Comparison of ENCODE assay signal across 8 cellular contexts in the genomic region with DNA sequence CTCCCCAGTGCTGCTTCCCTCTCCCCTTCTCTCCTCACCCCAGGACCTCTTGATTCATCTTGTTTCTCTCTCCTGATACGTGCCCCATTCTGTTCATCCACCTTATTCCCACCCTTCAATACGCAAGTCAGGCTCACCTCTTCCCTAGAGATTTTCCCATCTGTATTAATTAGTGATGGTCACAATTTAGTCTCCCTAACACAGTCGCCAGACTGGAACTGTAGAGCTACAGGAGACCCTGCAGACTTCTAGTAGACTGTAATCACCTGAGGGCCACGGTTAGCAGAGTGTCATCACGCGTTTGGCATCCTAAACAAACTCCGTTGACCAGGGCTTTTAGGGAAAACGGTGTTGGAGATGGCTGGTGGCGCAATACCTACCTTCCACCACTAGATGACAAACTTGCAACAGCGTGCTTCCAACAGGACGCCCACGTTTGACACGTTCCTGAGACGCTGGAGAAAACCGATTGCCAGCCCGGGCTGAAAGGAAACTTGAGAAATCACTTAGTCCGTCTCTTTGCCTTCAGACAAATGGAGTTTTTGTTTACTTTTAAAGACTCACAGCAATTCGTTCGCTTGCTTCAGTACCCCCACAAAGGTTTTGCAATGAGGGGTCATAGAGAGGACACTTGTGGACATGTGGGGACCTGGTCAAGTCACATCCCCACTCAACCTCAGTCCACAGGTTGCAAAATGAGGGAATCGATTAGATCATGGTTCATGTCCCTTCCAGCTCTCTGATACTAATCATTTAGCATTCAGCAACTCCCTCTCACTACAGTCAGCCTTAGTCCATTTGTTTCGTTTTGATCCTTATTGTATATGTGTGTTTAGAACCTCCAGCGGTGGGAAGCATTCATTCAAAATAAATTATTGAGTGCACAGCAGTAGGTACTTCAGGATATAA. TPM values are rescaled to one million over a fixed set of nuclear protein-coding genes. Genes with fewer than 3 reads are reported as not detected.
A peak's percentile ranks its signal among the peaks of the same experiment; 100 is the strongest.
DNase-seq lines count a peak whose midpoint lies in the region; ATAC-seq and TF ChIP-seq lines count a peak whose summit lies in the region.

No MANE protein-coding gene starts in this region.

- H3K27me3 Mint-ChIP-seq in activated CD4-positive, alpha-beta T cell treated with anti-CD3 and anti-CD28 coated beads, Interleukin-2, amount 10 ng/mL, durations not matched to agents 7 days and 5 days, result peaks cover 5% of the 10 kb centered on the region

- peaks cover 16% of the 10 kb centered on the region for H3K4me1 Mint-ChIP-seq in activated CD4-positive, alpha-beta T cell treated with anti-CD3 and anti-CD28 coated beads, Interleukin-2, amount 10 ng/mL, durations not matched to agents 7 days and 5 days

- ATAC-seq in HG03520 (IDR thresholded peaks at IDR 0.05; ENCODE audit: unreplicated experiment), result peak; percentile 46

- POLR2A ChIA-PET in activated CD4-positive, alpha-beta T cell treated with anti-CD3 and anti-CD28 coated beads, Interleukin-2, amount 10 ng/mL, durations not matched to agents 7 days and 5 days (lab: Charles Lee), result no interaction called here

- CTCF ChIA-PET in activated CD4-positive, alpha-beta T cell treated with anti-CD3 and anti-CD28 coated beads, Interleukin-2, amount 10 ng/mL, durations not matched to agents 7 days and 5 days (lab: Charles Lee), result interaction anchor here (0.6 to 3.3 kb wide), 7 partner anchors 9 to 107 kb away, joined by 3 to 12 read pairs (median 4); no protein-coding TSS in a partner anchor

- peak; percentile 66 for DNase-seq in GM04503 (ENCODE audit: low read depth)
- DNase-seq in NCI-H748 (lab: John Stamatoyannopoulos, UW; ENCODE audit: unreplicated experiment), result peak; percentile 82
- peak; percentile 81 for DNase-seq in activated CD4-positive, alpha-beta T cell treated with anti-CD3 and anti-CD28 coated beads, Interleukin-2, amount 10 ng/mL, durations not matched to agents 7 days and 5 days
- DNase-seq in dermis blood vessel endothelial cell, result peak; percentile 97
- DNase-seq in stimulated activated CD4-positive, alpha-beta T cell treated with anti-CD3 and anti-CD28 coated beads, Interleukin-4, amount 100 ng/mL, for 1 hour, result peak; percentile 66
- DNase-seq in mesenteric fat pad (ENCODE audit: low spot score), result no peak

- H3K27ac Mint-ChIP-seq in activated CD4-positive, alpha-beta T cell treated with anti-CD3 and anti-CD28 coated beads, Interleukin-2, amount 10 ng/mL, durations not matched to agents 7 days and 5 days, result peak overlapping the region; percentile 27

- H3K4me3 ChIP-seq in liver (ENCODE audit: low read depth in 1 of 3, low read length in 3 of 3), result peak overlapping the region; percentile 18 to 78 (median 40)

- WGBS in liver, result 7% methylated on average over 22 of the region's 22 CpGs

- peak overlapping the region; percentile 33 for H3K4me3 Mint-ChIP-seq in activated CD4-positive, alpha-beta T cell treated with anti-CD3 and anti-CD28 coated beads, Interleukin-2, amount 10 ng/mL, durations not matched to agents 7 days and 5 days

- H3K9ac ChIP-seq in liver (ENCODE audit: low read depth in 1 of 2, low read length in 2 of 2), result peak overlapping the region; percentile 5 to 58

- no peaks in the 10 kb centered on the region for H3K36me3 Mint-ChIP-seq in activated CD4-positive, alpha-beta T cell treated with anti-CD3 and anti-CD28 coated beads, Interleukin-2, amount 10 ng/mL, durations not matched to agents 7 days and 5 days (ENCODE audit: low read depth)

- H3K9me3 ChIP-seq in liver (ENCODE audit: control insufficient read depth in 4 of 4, low read length in 3 of 4), result no peaks in the 10 kb centered on the region

- peak; percentile 98 to 100 for TF ChIP-seq RAD21 in liver (IDR thresholded peaks at IDR 0.05)

- H3K36me3 ChIP-seq in liver (ENCODE audit: control insufficient read depth in 4 of 4, insufficient read depth in 3 of 4, low read depth in 1 of 4, low read length in 3 of 4), result no peaks in the 10 kb centered on the region

- H3K27ac ChIP-seq in liver (ENCODE audit: low read depth in 1 of 2, low read length in 2 of 2), result peak overlapping the region; percentile 73 to 81

- H3K9me3 Mint-ChIP-seq in activated CD4-positive, alpha-beta T cell treated with anti-CD3 and anti-CD28 coated beads, Interleukin-2, amount 10 ng/mL, durations not matched to agents 7 days and 5 days, result no peaks in the 10 kb centered on the region

- TF ChIP-seq CTCF in liver (IDR thresholded peaks at IDR 0.05; ENCODE audit: low read depth, low read length, missing input control), result peak; percentile 97

- H3K4me1 ChIP-seq in liver (ENCODE audit: control insufficient read depth in 4 of 4, insufficient read depth in 4 of 4, low read length in 3 of 4), result peaks cover 0 to 19% (median 11%) of the 10 kb centered on the region in 4 donors

- no peaks in the 10 kb centered on the region for H3K27me3 ChIP-seq in liver (ENCODE audit: control insufficient read depth in 4 of 4, insufficient read depth in 4 of 4, low read length in 3 of 4)

TF ChIP-seq in liver, 16 proteins besides CTCF, POLR2A, EP300 and RAD21 (continues in another document):
- TF ChIP-seq EGR1 (IDR thresholded peaks at IDR 0.05; ENCODE audit: low read depth in 2 of 2) (peak; percentile 87 to 96), JUND (IDR thresholded peaks at IDR 0.05) (peak; percentile 93 to 97), TAF1 (conservative IDR thresholded peaks at IDR 0.05) (peak; percentile 83), YY1 (IDR thresholded peaks at IDR 0.05) (peak; percentile 91), SP1 (IDR thresholded peaks at IDR 0.05) (peak; percentile 91), FOXA2 (IDR thresholded peaks at IDR 0.05) (peak; percentile 69), NR2F2 (IDR thresholded peaks at IDR 0.05) (peak; percentile 62), RXRA (IDR thresholded peaks at IDR 0.05) (peak; percentile 98 to 99), HNF4G (IDR thresholded peaks at IDR 0.05) (peak; percentile 74)
- TF ChIP-seq, protein P1, sequence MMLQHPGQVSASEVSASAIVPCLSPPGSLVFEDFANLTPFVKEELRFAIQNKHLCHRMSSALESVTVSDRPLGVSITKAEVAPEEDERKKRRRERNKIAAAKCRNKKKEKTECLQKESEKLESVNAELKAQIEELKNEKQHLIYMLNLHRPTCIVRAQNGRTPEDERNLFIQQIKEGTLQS (IDR thresholded peaks at IDR 0.05), result peak; percentile 80
- TF ChIP-seq, protein P2, sequence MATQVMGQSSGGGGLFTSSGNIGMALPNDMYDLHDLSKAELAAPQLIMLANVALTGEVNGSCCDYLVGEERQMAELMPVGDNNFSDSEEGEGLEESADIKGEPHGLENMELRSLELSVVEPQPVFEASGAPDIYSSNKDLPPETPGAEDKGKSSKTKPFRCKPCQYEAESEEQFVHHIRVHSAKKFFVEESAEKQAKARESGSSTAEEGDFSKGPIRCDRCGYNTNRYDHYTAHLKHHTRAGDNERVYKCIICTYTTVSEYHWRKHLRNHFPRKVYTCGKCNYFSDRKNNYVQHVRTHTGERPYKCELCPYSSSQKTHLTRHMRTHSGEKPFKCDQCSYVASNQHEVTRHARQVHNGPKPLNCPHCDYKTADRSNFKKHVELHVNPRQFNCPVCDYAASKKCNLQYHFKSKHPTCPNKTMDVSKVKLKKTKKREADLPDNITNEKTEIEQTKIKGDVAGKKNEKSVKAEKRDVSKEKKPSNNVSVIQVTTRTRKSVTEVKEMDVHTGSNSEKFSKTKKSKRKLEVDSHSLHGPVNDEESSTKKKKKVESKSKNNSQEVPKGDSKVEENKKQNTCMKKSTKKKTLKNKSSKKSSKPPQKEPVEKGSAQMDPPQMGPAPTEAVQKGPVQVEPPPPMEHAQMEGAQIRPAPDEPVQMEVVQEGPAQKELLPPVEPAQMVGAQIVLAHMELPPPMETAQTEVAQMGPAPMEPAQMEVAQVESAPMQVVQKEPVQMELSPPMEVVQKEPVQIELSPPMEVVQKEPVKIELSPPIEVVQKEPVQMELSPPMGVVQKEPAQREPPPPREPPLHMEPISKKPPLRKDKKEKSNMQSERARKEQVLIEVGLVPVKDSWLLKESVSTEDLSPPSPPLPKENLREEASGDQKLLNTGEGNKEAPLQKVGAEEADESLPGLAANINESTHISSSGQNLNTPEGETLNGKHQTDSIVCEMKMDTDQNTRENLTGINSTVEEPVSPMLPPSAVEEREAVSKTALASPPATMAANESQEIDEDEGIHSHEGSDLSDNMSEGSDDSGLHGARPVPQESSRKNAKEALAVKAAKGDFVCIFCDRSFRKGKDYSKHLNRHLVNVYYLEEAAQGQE (IDR thresholded peaks at IDR 0.05), result peak; percentile 71
- TF ChIP-seq, protein P3, sequence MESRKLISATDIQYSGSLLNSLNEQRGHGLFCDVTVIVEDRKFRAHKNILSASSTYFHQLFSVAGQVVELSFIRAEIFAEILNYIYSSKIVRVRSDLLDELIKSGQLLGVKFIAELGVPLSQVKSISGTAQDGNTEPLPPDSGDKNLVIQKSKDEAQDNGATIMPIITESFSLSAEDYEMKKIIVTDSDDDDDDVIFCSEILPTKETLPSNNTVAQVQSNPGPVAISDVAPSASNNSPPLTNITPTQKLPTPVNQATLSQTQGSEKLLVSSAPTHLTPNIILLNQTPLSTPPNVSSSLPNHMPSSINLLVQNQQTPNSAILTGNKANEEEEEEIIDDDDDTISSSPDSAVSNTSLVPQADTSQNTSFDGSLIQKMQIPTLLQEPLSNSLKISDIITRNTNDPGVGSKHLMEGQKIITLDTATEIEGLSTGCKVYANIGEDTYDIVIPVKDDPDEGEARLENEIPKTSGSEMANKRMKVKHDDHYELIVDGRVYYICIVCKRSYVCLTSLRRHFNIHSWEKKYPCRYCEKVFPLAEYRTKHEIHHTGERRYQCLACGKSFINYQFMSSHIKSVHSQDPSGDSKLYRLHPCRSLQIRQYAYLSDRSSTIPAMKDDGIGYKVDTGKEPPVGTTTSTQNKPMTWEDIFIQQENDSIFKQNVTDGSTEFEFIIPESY (IDR thresholded peaks at IDR 0.05), result peak; percentile 90

RNA-seq across cellular contexts. Expression of a gene that starts 20.6 kb away (rescaled TPM):
- total RNA-seq in activated CD4-positive, alpha-beta T cell treated with anti-CD3 and anti-CD28 coated beads, Interleukin-2, amount 10 ng/mL, durations not matched to agents 7 days and 5 days, result not detected
- total RNA-seq in dermis blood vessel endothelial cell (0.60 and 1.5 TPM in 2 replicates), liver (100 to 1,000 TPM in 1 of 2 donors, not detected in 1; 215 TPM), mesenteric fat pad (1.5 TPM)
- under 1 TPM; 0.19 to 0.22 TPM for polyA plus RNA-seq in liver

RNA-seq across cellular contexts. Expression of a gene that starts 23.8 kb away (rescaled TPM):
- total RNA-seq in activated CD4-positive, alpha-beta T cell treated with anti-CD3 and anti-CD28 coated beads, Interleukin-2, amount 10 ng/mL, durations not matched to agents 7 days and 5 days, result under 1 TPM; 0.52 to 0.98 TPM
- total RNA-seq in dermis blood vessel endothelial cell (116 and 150 TPM in 2 replicates), liver (10 to 100 TPM in 1 of 2 donors, 1 to 10 TPM in 1; 4.8 to 33.4 TPM), mesenteric fat pad (17.9 TPM)
- 1 to 10 TPM in 1 of 2 donors, under 1 TPM in 1; 0.47 to 2.8 TPM for polyA plus RNA-seq in liver

RNA-seq across cellular contexts. Expression of a gene that starts 40.7 kb away (rescaled TPM):
- total RNA-seq in activated CD4-positive, alpha-beta T cell treated with anti-CD3 and anti-CD28 coated beads, Interleukin-2, amount 10 ng/mL, durations not matched to agents 7 days and 5 days, result 100 to 1,000 TPM; 128 to 159 TPM
- total RNA-seq in dermis blood vessel endothelial cell, result 97.3 and 201 TPM in 2 replicates
- 100 to 1,000 TPM in 1 of 2 donors, 10 to 100 TPM in 1; 30.6 to 148 TPM for total RNA-seq in liver
- 10 to 100 TPM; 16.8 to 23.6 TPM for polyA plus RNA-seq in liver
- total RNA-seq in mesenteric fat pad, result 124 TPM
